In genomic region chr1:36154765-36155559, GRCh38 we compare ENCODE assay signal across 1 cellular context.
TF ChIP-seq lines count a peak whose summit lies in the region.

No MANE protein-coding gene starts in this region.

TF ChIP-seq in H1, 55 proteins besides CTCF, POLR2A, EP300 and RAD21 (continued from another document):
- TF ChIP-seq GTF2F1 (IDR thresholded peaks at IDR 0.05; ENCODE audit: borderline replicate concordance, low read depth, low read length) (no peak), SAP30 (IDR thresholded peaks at IDR 0.05; ENCODE audit: insufficient read depth, insufficient replicate concordance, low read length) (peak; percentile 49), RXRA (IDR thresholded peaks at IDR 0.05; ENCODE audit: insufficient read depth, low read depth, low read length) (no peak), E2F6 (IDR thresholded peaks at IDR 0.05) (no peak), TCF12 (IDR thresholded peaks at IDR 0.05; ENCODE audit: low read depth, low read length) (peak; percentile 97)
